In the genomic region with DNA sequence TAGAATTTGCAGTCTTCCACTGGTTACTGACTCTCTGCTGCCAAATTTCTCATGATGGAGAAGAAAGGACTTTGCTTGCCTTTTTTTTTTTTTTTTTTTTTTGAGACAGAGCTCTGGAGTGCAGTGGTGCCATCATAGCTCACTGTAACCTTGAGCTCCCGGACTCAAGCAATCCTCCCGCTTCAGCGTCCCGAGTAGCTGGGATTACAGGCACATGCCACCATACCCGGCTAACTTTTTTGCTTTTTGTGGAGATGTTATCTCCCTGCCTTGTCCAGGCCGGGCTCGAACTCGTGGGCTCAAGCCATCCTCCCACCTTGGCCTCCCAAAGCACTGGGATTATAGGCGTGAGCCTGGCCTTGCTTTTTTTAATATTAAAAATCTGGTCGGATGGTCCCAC, we compare ENCODE assay signal across 1 cellular context.
TF ChIP-seq lines count a peak whose summit lies in the region.

No MANE protein-coding gene starts in this region.

TF ChIP-seq in IMR-90, 13 proteins besides CTCF, POLR2A, EP300 and RAD21 (continued from another document):
- TF ChIP-seq, protein P1, sequence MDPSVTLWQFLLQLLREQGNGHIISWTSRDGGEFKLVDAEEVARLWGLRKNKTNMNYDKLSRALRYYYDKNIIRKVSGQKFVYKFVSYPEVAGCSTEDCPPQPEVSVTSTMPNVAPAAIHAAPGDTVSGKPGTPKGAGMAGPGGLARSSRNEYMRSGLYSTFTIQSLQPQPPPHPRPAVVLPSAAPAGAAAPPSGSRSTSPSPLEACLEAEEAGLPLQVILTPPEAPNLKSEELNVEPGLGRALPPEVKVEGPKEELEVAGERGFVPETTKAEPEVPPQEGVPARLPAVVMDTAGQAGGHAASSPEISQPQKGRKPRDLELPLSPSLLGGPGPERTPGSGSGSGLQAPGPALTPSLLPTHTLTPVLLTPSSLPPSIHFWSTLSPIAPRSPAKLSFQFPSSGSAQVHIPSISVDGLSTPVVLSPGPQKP (IDR thresholded peaks at IDR 0.05; ENCODE audit: borderline replicate concordance, low read depth, low read length): no peak
- TF ChIP-seq, protein P2, sequence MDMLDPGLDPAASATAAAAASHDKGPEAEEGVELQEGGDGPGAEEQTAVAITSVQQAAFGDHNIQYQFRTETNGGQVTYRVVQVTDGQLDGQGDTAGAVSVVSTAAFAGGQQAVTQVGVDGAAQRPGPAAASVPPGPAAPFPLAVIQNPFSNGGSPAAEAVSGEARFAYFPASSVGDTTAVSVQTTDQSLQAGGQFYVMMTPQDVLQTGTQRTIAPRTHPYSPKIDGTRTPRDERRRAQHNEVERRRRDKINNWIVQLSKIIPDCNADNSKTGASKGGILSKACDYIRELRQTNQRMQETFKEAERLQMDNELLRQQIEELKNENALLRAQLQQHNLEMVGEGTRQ (IDR thresholded peaks at IDR 0.05; ENCODE audit: low read depth, low read length): no peak
- no peak for TF ChIP-seq MAFK (IDR thresholded peaks at IDR 0.05; ENCODE audit: low read depth, low read length)
- no peak for TF ChIP-seq RCOR1 (IDR thresholded peaks at IDR 0.05; ENCODE audit: insufficient replicate concordance, low read length)
- no peak for TF ChIP-seq CEBPB (IDR thresholded peaks at IDR 0.05; ENCODE audit: low read depth, low read length)
- no peak for TF ChIP-seq CHD1 (IDR thresholded peaks at IDR 0.05; ENCODE audit: low read depth, low read length)
- no peak for TF ChIP-seq BHLHE40 (IDR thresholded peaks at IDR 0.05; ENCODE audit: low read depth, low read length)
- TF ChIP-seq MAZ (IDR thresholded peaks at IDR 0.05; ENCODE audit: borderline replicate concordance, low read depth, low read length): no peak
- TF ChIP-seq FOS (IDR thresholded peaks at IDR 0.05; ENCODE audit: low read depth, low read length): no peak
